In the genomic region with DNA sequence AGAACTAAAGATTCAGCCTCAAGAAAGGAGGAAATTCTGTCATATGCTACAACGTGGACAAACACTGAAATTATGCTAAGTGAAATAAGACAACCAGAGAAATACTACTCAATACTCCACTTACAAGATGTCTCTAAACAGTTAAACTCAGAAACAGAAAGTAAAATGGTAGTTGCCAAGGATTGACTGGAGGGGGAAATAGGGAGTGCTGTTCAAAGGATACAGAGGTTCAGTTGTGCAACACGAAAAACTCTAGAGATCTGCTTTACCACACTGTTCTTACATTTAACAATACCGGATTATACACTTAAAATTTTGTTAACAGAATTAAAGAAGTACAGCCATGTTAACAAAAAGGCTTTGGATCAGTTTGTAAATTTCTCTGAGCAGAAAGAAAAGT, we compare ENCODE assay signal across 9 cellular contexts. TPM values are rescaled to one million over a fixed set of nuclear protein-coding genes. Genes with fewer than 3 reads are reported as not detected.
DNase-seq lines count a peak whose midpoint lies in the region; ATAC-seq, FAIRE-seq and TF ChIP-seq lines count a peak whose summit lies in the region.
"Had no signal": no experiment of that assay in that cellular context is flagged by ENCODE, and none has a peak within 500 bp of the region (broad histone marks: within the 10 kb centered on the region; RNA-seq: fewer than 3 reads in every experiment).

No MANE protein-coding gene starts in this region.

- DNase-seq in GM12891 (ENCODE audit: insufficient read length, low spot score), result no peak
- peak; percentile 63 for DNase-seq in NOMO-1 treated with DMSO at 0.1 percent for 48 hours (lab: John Stamatoyannopoulos, UW; ENCODE audit: unreplicated experiment)
- DNase-seq in fibroblast of mammary gland (ENCODE audit: low read depth), result peak; percentile 54
- DNase-seq in sciatic nerve (ENCODE audit: low spot score), result no peak
- DNase-seq in HPDE6-E6E7 (ENCODE audit: extremely low spot score), result no peak
- DNase-seq in activated effector memory CD4-positive, alpha-beta T cell treated with anti-CD3 and anti-CD28 coated beads, Interleukin-2, amount 50 U/mL, for 16 hours, result no peak
- DNase-seq: activated effector memory CD4-positive, alpha-beta T cell treated with Interleukin-2 at 50 U/mL for 16 hours; NCI-H526 had no signal

- TF ChIP-seq POLR2A in GM12891 (IDR thresholded peaks at IDR 0.05; ENCODE audit: low read depth, low read length), result no peak

- H3K4me3 ChIP-seq in fibroblast of mammary gland (ENCODE audit: control insufficient read depth, low read depth, low read length), result no peak overlapping the region

- peak; percentile 13 for TF ChIP-seq CTCF in fibroblast of mammary gland (conservative IDR thresholded peaks at IDR 0.05; ENCODE audit: control insufficient read depth, insufficient read depth, low read depth, low read length)

- FAIRE-seq in GM12891 (lab: Jason Lieb, UNC), result peak; percentile 23

- intact Hi-C loops in sciatic nerve (cut with DNase I), result no loop called here

- ATAC-seq in sciatic nerve, result peak; percentile 92
- ATAC-seq in HG03571 (IDR thresholded peaks at IDR 0.05; ENCODE audit: unreplicated experiment), result no peak

TF ChIP-seq in GM12891, 5 proteins besides CTCF, POLR2A, EP300 and RAD21:
- TF ChIP-seq POU2F2 (IDR thresholded peaks at IDR 0.05; ENCODE audit: low read depth, low read length) (no peak), TAF1 (IDR thresholded peaks at IDR 0.05; ENCODE audit: low read depth, low read length) (no peak), SPI1 (IDR thresholded peaks at IDR 0.05; ENCODE audit: low read depth, low read length) (no peak), PAX5 (IDR thresholded peaks at IDR 0.05; ENCODE audit: insufficient read depth, low read length, severe bottlenecking) (no peak), POLR2AphosphoS5 (IDR thresholded peaks at IDR 0.05; ENCODE audit: low read depth, low read length) (no peak)

RNA-seq across cellular contexts. Expression of a gene that starts 39.8 kb away (rescaled TPM):
- 1.2 TPM for polyA plus RNA-seq in GM12891 (2012; ENCODE audit: low read depth, missing spikeins)
- total RNA-seq in sciatic nerve, result not detected

RNA-seq across cellular contexts. Expression of a gene that starts 53.0 kb away (rescaled TPM):
- 3.3 TPM for polyA plus RNA-seq in GM12891 (2012; ENCODE audit: low read depth, missing spikeins)
- total RNA-seq in sciatic nerve, result 11.0 TPM

RNA-seq across cellular contexts. Expression of a gene that starts 53.1 kb away (rescaled TPM):
- polyA plus RNA-seq in GM12891 (2012; ENCODE audit: low read depth, missing spikeins), result 6.4 TPM
- 12.1 TPM for total RNA-seq in sciatic nerve

Comparison
In these comparisons a context has a peak if more than half of its experiments do, and no peak if none do; other contexts are left out.
1. DNase-seq: peak in NOMO-1 treated with DMSO at 0.1 percent for 48 hours (single experiment) and fibroblast of mammary gland (single experiment); none in GM12891 (single experiment), sciatic nerve (single experiment), HPDE6-E6E7 (single experiment) and activated effector memory CD4-positive, alpha-beta T cell treated with anti-CD3 and anti-CD28 coated beads, Interleukin-2, amount 50 U/mL, for 16 hours (single experiment).